Comparison of ENCODE assay signal across 25 cellular contexts in genomic region chr14:21192875-21193535, GRCh38. TPM values are rescaled to one million over a fixed set of nuclear protein-coding genes. Genes with fewer than 3 reads are reported as not detected.
A peak's percentile ranks its signal among the peaks of the same experiment; 100 is the strongest.
DNase-seq lines count a peak whose midpoint lies in the region; ATAC-seq, FAIRE-seq and TF ChIP-seq lines count a peak whose summit lies in the region.
"Had no signal": no experiment of that assay in that cellular context is flagged by ENCODE, and none has a peak within 500 bp of the region (broad histone marks: within the 10 kb centered on the region; RNA-seq: fewer than 3 reads in every experiment).

No MANE protein-coding gene starts in this region.

- H3K36me3 Mint-ChIP-seq in activated CD4-positive, alpha-beta T cell treated with anti-CD3 and anti-CD28 coated beads for 36 hours (ENCODE audit: low read depth), result no peaks in the 10 kb centered on the region
- H3K36me3 Mint-ChIP-seq in effector memory CD8-positive, alpha-beta T cell (ENCODE audit: insufficient read depth), result peaks cover 6% of the 10 kb centered on the region

- H3K27ac Mint-ChIP-seq in activated CD4-positive, alpha-beta T cell treated with anti-CD3 and anti-CD28 coated beads for 36 hours, result no peak overlapping the region
- H3K27ac Mint-ChIP-seq in effector memory CD8-positive, alpha-beta T cell, result no peak overlapping the region
- H3K27ac Mint-ChIP-seq: CD4-positive, alpha-beta T cell; stimulated activated naive CD8-positive, alpha-beta T cell treated with anti-CD3 and anti-CD28 coated beads, Interleukin-15, Interleukin-2, amounts not matched to agents 100 ng/mL and 50 ng/mL, for 24 hours had no signal

- no peaks in the 10 kb centered on the region for H3K27me3 Mint-ChIP-seq in activated CD4-positive, alpha-beta T cell treated with anti-CD3 and anti-CD28 coated beads for 36 hours
- H3K27me3 Mint-ChIP-seq in effector memory CD8-positive, alpha-beta T cell, result no peaks in the 10 kb centered on the region
- H3K27me3 Mint-ChIP-seq: CD4-positive, alpha-beta T cell; stimulated activated naive CD8-positive, alpha-beta T cell treated with anti-CD3 and anti-CD28 coated beads, Interleukin-15, Interleukin-2, amounts not matched to agents 100 ng/mL and 50 ng/mL, for 24 hours had no signal

- no peak overlapping the region for H3K56ac ChIP-seq in IMR-90 (ENCODE audit: extremely low read depth, insufficient read depth, low read length)

- POLR2A ChIA-PET in activated CD4-positive, alpha-beta T cell treated with anti-CD3 and anti-CD28 coated beads for 36 hours (lab: Charles Lee), result interaction anchor here (0.6 to 1.5 kb wide), 2 partner anchors 10 to 186 kb away, joined by 4 to 5 read pairs; no protein-coding TSS in a partner anchor
- POLR2A ChIA-PET in IMR-90 (lab: Charles Lee; ENCODE audit: unreplicated experiment), result no interaction called here

- H3K9me3 ChIP-seq in IMR-90 (ENCODE audit: control insufficient read depth, insufficient read depth, low read length) (peaks cover 3% of the 10 kb centered on the region; the same call in 1 of the 2 replicates), trophoblast cell (ENCODE audit: insufficient read depth, low read depth, low read length) (peaks cover 1% of the 10 kb centered on the region)
- H3K9me3 ChIP-seq: HAP-1, upper lobe of left lung had no signal

- H2AK5ac ChIP-seq in IMR-90 (ENCODE audit: low read depth, low read length) (no peak overlapping the region), trophoblast cell (ENCODE audit: low read length) (no peak overlapping the region)

- FAIRE-seq in GM12891 (lab: Jason Lieb, UNC), result no peak
- FAIRE-seq: A204.1, G401.6, GM12878 had no signal

- H3K4me1 Mint-ChIP-seq in activated CD4-positive, alpha-beta T cell treated with anti-CD3 and anti-CD28 coated beads for 36 hours, result peaks cover 6% of the 10 kb centered on the region
- H3K4me1 Mint-ChIP-seq in effector memory CD8-positive, alpha-beta T cell (ENCODE audit: low read depth in 2 of 2), result peaks cover 12 to 15% of the 10 kb centered on the region in 2 donors

- no peak for ATAC-seq in activated CD4-positive, alpha-beta T cell treated with anti-CD3 and anti-CD28 coated beads for 36 hours
- 0 out of 2 replicates have a peak, but pooled peaks have one; percentile 3 for ATAC-seq in IMR-90 (ENCODE audit: low read depth)
- no peak for ATAC-seq in effector memory CD8-positive, alpha-beta T cell (replicated peaks)

- TF ChIP-seq POLR2A in IMR-90 (IDR thresholded peaks at IDR 0.05; ENCODE audit: low read depth, low read length) (no peak), GM12891 (IDR thresholded peaks at IDR 0.05; ENCODE audit: low read depth, low read length) (no peak)

- CTCF ChIA-PET in activated CD4-positive, alpha-beta T cell treated with anti-CD3 and anti-CD28 coated beads for 36 hours (lab: Charles Lee), result interaction anchor here (0.6 to 1.4 kb wide), 6 partner anchors 10 to 178 kb away, joined by 4 to 5 read pairs (median 4); no protein-coding TSS in a partner anchor
- CTCF ChIA-PET in IMR-90 (lab: Yijun Ruan, JAX), result no interaction called here

- H3K79me1 ChIP-seq in IMR-90 (ENCODE audit: low read depth in 1 of 2, low read length in 2 of 2) (no peaks in the 10 kb centered on the region), trophoblast cell (ENCODE audit: low read length) (no peaks in the 10 kb centered on the region)

- H2BK5ac ChIP-seq in IMR-90 (ENCODE audit: low read depth, low read length, poor library complexity, severe bottlenecking) (no peak overlapping the region), trophoblast cell (ENCODE audit: low read depth, low read length, poor library complexity) (no peak overlapping the region)

- WGBS in IMR-90 (ENCODE audit: extremely low coverage in 2 of 2, insufficient read length in 1 of 2), 2 experiments, result 44% methylated on average over 2 of the region's 7 CpGs; no CpG with 5 or more reads in 1 of the 2 experiments
- WGBS in trophoblast cell (ENCODE audit: extremely low coverage, insufficient coverage, insufficient read length), result no CpG with 5 or more reads among the region's 7 CpGs

- no peak overlapping the region for H4K12ac ChIP-seq in trophoblast cell (ENCODE audit: low read depth, low read length)

- H3K18ac ChIP-seq in IMR-90 (ENCODE audit: low read depth, low read length), result no peak overlapping the region
- H3K18ac ChIP-seq in trophoblast cell (ENCODE audit: low read length), result no peak overlapping the region

- TF ChIP-seq RAD21 in IMR-90 (IDR thresholded peaks at IDR 0.05; ENCODE audit: low read length), result no peak

- H3K36me3 ChIP-seq in IMR-90 (ENCODE audit: control insufficient read depth, insufficient read depth, low read length) (no peaks in the 10 kb centered on the region), trophoblast cell (ENCODE audit: control insufficient read depth in 1 of 2, insufficient read depth in 2 of 2, low read length in 2 of 2) (no peaks in the 10 kb centered on the region)
- H3K36me3 ChIP-seq: HAP-1, upper lobe of left lung had no signal

- H3K79me2 ChIP-seq in trophoblast cell (ENCODE audit: control insufficient read depth, insufficient read depth, low read length, poor library complexity), result no peaks in the 10 kb centered on the region

- H4K20me1 ChIP-seq in IMR-90 (ENCODE audit: insufficient read depth, low read length), result no peaks in the 10 kb centered on the region

- H3K9ac ChIP-seq in IMR-90 (ENCODE audit: low read depth, low read length) (no peak overlapping the region), trophoblast cell (ENCODE audit: low read length) (no peak overlapping the region)

- H4K91ac ChIP-seq in IMR-90 (ENCODE audit: insufficient read depth, low read depth, low read length), result no peak overlapping the region
- no peak overlapping the region for H4K91ac ChIP-seq in trophoblast cell (ENCODE audit: low read depth, low read length)

- no peak overlapping the region for H2AK9ac ChIP-seq in IMR-90 (replicated peaks; ENCODE audit: low read depth, low read length, poor library complexity)

- no peak overlapping the region for H2BK120ac ChIP-seq in IMR-90 (ENCODE audit: low read depth, low read length)
- H2BK120ac ChIP-seq in trophoblast cell (ENCODE audit: insufficient read depth, low read length, poor library complexity), result no peak overlapping the region

- H3K4me2 ChIP-seq in IMR-90 (ENCODE audit: low read depth, low read length) (no peak overlapping the region), trophoblast cell (ENCODE audit: low read length) (no peak overlapping the region)

- H3K27ac ChIP-seq in IMR-90 (ENCODE audit: insufficient read depth, low read length) (no peak overlapping the region), trophoblast cell (ENCODE audit: low read depth, low read length) (no peak overlapping the region)
- H3K27ac ChIP-seq: coronary artery, epithelial cell of prostate, upper lobe of left lung had no signal

- H3K23ac ChIP-seq in IMR-90 (ENCODE audit: low read depth, low read length) (no peak overlapping the region), trophoblast cell (ENCODE audit: low read length) (no peak overlapping the region)

- peak overlapping the region; percentile 53 for H3K4me3 Mint-ChIP-seq in activated CD4-positive, alpha-beta T cell treated with anti-CD3 and anti-CD28 coated beads for 36 hours
- H3K4me3 Mint-ChIP-seq in effector memory CD8-positive, alpha-beta T cell, result peak overlapping the region; percentile 77 to 79

- no peak overlapping the region for H3K14ac ChIP-seq in IMR-90 (replicated peaks; ENCODE audit: low read depth, low read length)
- H3K14ac ChIP-seq in trophoblast cell (ENCODE audit: low read length), result no peak overlapping the region

- no peaks in the 10 kb centered on the region for H3K9me3 Mint-ChIP-seq in activated CD4-positive, alpha-beta T cell treated with anti-CD3 and anti-CD28 coated beads for 36 hours (ENCODE audit: low read depth)
- H3K9me3 Mint-ChIP-seq in effector memory CD8-positive, alpha-beta T cell, result no peaks in the 10 kb centered on the region
- H3K9me3 Mint-ChIP-seq: CD4-positive, alpha-beta T cell; stimulated activated naive CD8-positive, alpha-beta T cell treated with anti-CD3 and anti-CD28 coated beads, Interleukin-15, Interleukin-2, amounts not matched to agents 100 ng/mL and 50 ng/mL, for 24 hours had no signal

- BruUV-seq in IMR-90 (replicated peaks; lab: Mats Ljungman, UMichigan), result no TSS peak

- no peak overlapping the region for H4K8ac ChIP-seq in IMR-90 (ENCODE audit: low read depth in 2 of 2, low read length in 2 of 2)
- H4K8ac ChIP-seq in trophoblast cell (ENCODE audit: low read depth, low read length), result no peak overlapping the region

- no peak overlapping the region for H3K4me3 ChIP-seq in IMR-90 (ENCODE audit: insufficient read depth, low read depth, low read length)
- peak overlapping the region; percentile 7 for H3K4me3 ChIP-seq in trophoblast cell (ENCODE audit: low read depth, low read length)

- no peak for DNase-seq in activated CD4-positive, alpha-beta T cell treated with anti-CD3 and anti-CD28 coated beads for 36 hours
- no peak for DNase-seq in activated CD4-positive, alpha-beta T cell treated with anti-CD3 and anti-CD28 coated beads for 48 hours
- DNase-seq in IMR-90 (peak; percentile 40), trophoblast cell (peak; percentile 33 to 45), GM19238 (ENCODE audit: insufficient read length, low spot score) (no peak), GM12891 (ENCODE audit: insufficient read length, low spot score) (no peak), GM20000 (ENCODE audit: low spot score) (no peak)
- DNase-seq in effector memory CD8-positive, alpha-beta T cell, result no peak
- DNase-seq: activated effector memory CD4-positive, alpha-beta T cell treated with Interleukin-2 at 50 U/mL for 16 hours; CD4-positive, alpha-beta T cell; NCI-H187; PC-3 had no signal

- intact Hi-C loops in activated CD4-positive, alpha-beta T cell treated with anti-CD3 and anti-CD28 coated beads for 36 hours (cut with DNase I, micrococcal nuclease), result no loop called here
- intact Hi-C loops in IMR-90 (cut with micrococcal nuclease), result no loop called here

- H2BK20ac ChIP-seq in IMR-90 (ENCODE audit: low read depth, low read length), result no peak overlapping the region

- no peaks in the 10 kb centered on the region for H3K4me1 ChIP-seq in IMR-90 (ENCODE audit: control insufficient read depth, insufficient read depth, low read length)
- H3K4me1 ChIP-seq in trophoblast cell (ENCODE audit: control insufficient read depth in 1 of 2, insufficient read depth in 2 of 2, low read length in 2 of 2), result peaks cover 4 to 6% of the 10 kb centered on the region in 2 experiments

- TF ChIP-seq CTCF in IMR-90 (conservative IDR thresholded peaks at IDR 0.05; ENCODE audit: low read depth, low read length) (no peak), GM20000 (IDR thresholded peaks at IDR 0.05; ENCODE audit: extremely low read depth, missing control alignments) (no peak)

- H3K27me3 ChIP-seq in IMR-90 (ENCODE audit: control insufficient read depth, insufficient read depth, low read length), result no peaks in the 10 kb centered on the region; the same call in 1 of the 2 replicates
- H3K27me3 ChIP-seq in trophoblast cell (ENCODE audit: insufficient read depth, low read length), result no peaks in the 10 kb centered on the region
- H3K27me3 ChIP-seq: upper lobe of left lung had no signal

- H2BK15ac ChIP-seq in IMR-90 (ENCODE audit: low read depth, low read length), result no peak overlapping the region

- H3K4ac ChIP-seq in IMR-90 (ENCODE audit: low read depth, low read length) (no peak overlapping the region), trophoblast cell (ENCODE audit: low read depth, low read length) (no peak overlapping the region)

- no peak overlapping the region for H2BK12ac ChIP-seq in trophoblast cell (ENCODE audit: low read length)

- H2AFZ ChIP-seq in IMR-90 (replicated peaks; ENCODE audit: low read length, poor library complexity) (no peak overlapping the region), trophoblast cell (ENCODE audit: insufficient read depth, low read length, poor library complexity) (no peak overlapping the region)

- in situ Hi-C loops in IMR-90 (cut with MboI; ENCODE audit: low sequenced_read_pairs), result no loop called here

- dilution Hi-C loops in IMR-90 (cut with HindIII; ENCODE audit: low sequenced_read_pairs, unreplicated experiment), result no loop called here

- H4K5ac ChIP-seq in IMR-90 (ENCODE audit: low read depth, low read length), result no peak overlapping the region

- no peaks in the 10 kb centered on the region for H3K9me1 ChIP-seq in IMR-90 (ENCODE audit: insufficient read depth, low read length)

RNA-seq across cellular contexts. Expression of gene OR5AU1, which starts 37.1 kb away (rescaled TPM):
- under 1 TPM in 1 of 2 experiments, not detected in 1; 0.02 TPM for total RNA-seq in activated CD4-positive, alpha-beta T cell treated with anti-CD3 and anti-CD28 coated beads for 36 hours
- not detected in 2 replicates for total RNA-seq in IMR-90 (2012; rRNA removed)
- polyA plus RNA-seq in IMR-90 (2012; rRNA removed), result not detected in 2 replicates
- polyA plus RNA-seq in IMR-90 (2012; cell fraction: cytosol; rRNA removed), result not detected in 2 replicates
- not detected in 2 replicates for polyA plus RNA-seq in IMR-90 (2012; cell fraction: nucleus; rRNA removed; ENCODE audit: low replicate concordance)
- 0.06 TPM in 1 of 2 replicates, not detected in the other for polyA plus RNA-seq in trophoblast cell (2013)
- polyA plus RNA-seq in GM12891 (2012; ENCODE audit: low read depth, missing spikeins), result not detected
- total RNA-seq: CD4-positive, alpha-beta T cell; GM12878; HT-29; liver; M059J; NCI-H460; PC-3; pulmonary artery endothelial cell; upper lobe of left lung had no signal
- polyA plus RNA-seq: GM12878, liver had no signal

Comparison
In these comparisons a context has a peak if more than half of its experiments do, and no peak if none do; other contexts are left out.
1. DNase-seq: peak in IMR-90 (single experiment) and trophoblast cell (2 of 2); none in activated CD4-positive, alpha-beta T cell treated with anti-CD3 and anti-CD28 coated beads for 36 hours (single experiment), activated CD4-positive, alpha-beta T cell treated with anti-CD3 and anti-CD28 coated beads for 48 hours (single experiment), effector memory CD8-positive, alpha-beta T cell (0 of 3), GM19238 (single experiment), GM12891 (single experiment) and GM20000 (single experiment).